ENCODE assay signal across 12 cellular contexts in genomic region chr1:41681331-41682136, GRCh38.
DNase-seq lines count a peak whose midpoint lies in the region; ATAC-seq and TF ChIP-seq lines count a peak whose summit lies in the region.
"Had no signal": no experiment of that assay in that cellular context is flagged by ENCODE, and none has a peak within 500 bp of the region (broad histone marks: within the 10 kb centered on the region; RNA-seq: fewer than 3 reads in every experiment).

No MANE protein-coding gene starts in this region.

- H3K9me3 ChIP-seq in KOPT-K1 (ENCODE audit: insufficient read depth, low read length, poor library complexity, severe bottlenecking) = no peaks in the 10 kb centered on the region
- no peaks in the 10 kb centered on the region for H3K9me3 ChIP-seq in neuronal stem cell (replicated peaks in 1 of 2; ENCODE audit: control insufficient read depth in 2 of 2, insufficient read depth in 1 of 2, low read depth in 1 of 2, low read length in 2 of 2)
- no peaks in the 10 kb centered on the region for H3K9me3 ChIP-seq in aorta (ENCODE audit: control insufficient read depth, low read length)
- H3K9me3 ChIP-seq in left lung = no peaks in the 10 kb centered on the region
- H3K9me3 ChIP-seq: testis had no signal

- H3K4me1 ChIP-seq in neuronal stem cell (ENCODE audit: control insufficient read depth in 2 of 2, insufficient read depth in 1 of 2, low read depth in 1 of 2, low read length in 2 of 2) = peaks cover 0 to 4% of the 10 kb centered on the region in 2 donors
- H3K4me1 ChIP-seq in aorta (ENCODE audit: control insufficient read depth in 1 of 2, insufficient read depth in 2 of 2, low read length in 2 of 2) = no peaks in the 10 kb centered on the region
- H3K4me1 ChIP-seq in left lung = peaks cover 0 to 57% of the 10 kb centered on the region in 2 donors

- no peak overlapping the region for H3K4me2 ChIP-seq in neuronal stem cell (ENCODE audit: insufficient read depth, low read length, poor library complexity, severe bottlenecking)
- H3K4me2 ChIP-seq: hepatocyte had no signal

- H3K23ac ChIP-seq in neuronal stem cell (ENCODE audit: low read depth, low read length, poor library complexity) = no peak overlapping the region

- no peaks in the 10 kb centered on the region for H3K79me1 ChIP-seq in neuronal stem cell (ENCODE audit: low read depth, low read length)

- H3K18ac ChIP-seq in neuronal stem cell (ENCODE audit: low read length) = peak overlapping the region; percentile 86

- ATAC-seq in aorta (ENCODE audit: low FRiP score) (no peak), left lung (no peak)

- H2BK120ac ChIP-seq in neuronal stem cell (ENCODE audit: low read depth, low read length) = no peak overlapping the region

- H3K4ac ChIP-seq in neuronal stem cell (ENCODE audit: low read length) = no peak overlapping the region

- H3K9ac ChIP-seq in neuronal stem cell (ENCODE audit: low read depth, low read length, poor library complexity) = no peak overlapping the region

- H3K4me3 ChIP-seq in epithelial cell of esophagus (ENCODE audit: low read length) = no peak overlapping the region
- H3K4me3 ChIP-seq in neuronal stem cell (ENCODE audit: low read length in 2 of 2) = no peak overlapping the region
- H3K4me3 ChIP-seq in aorta (ENCODE audit: low read length in 2 of 2) = no peak overlapping the region
- H3K4me3 ChIP-seq in left lung = no peak overlapping the region
- H3K4me3 ChIP-seq: hepatocyte, testis had no signal

- H4K8ac ChIP-seq in neuronal stem cell (ENCODE audit: low read depth, low read length) = no peak overlapping the region

- H4K91ac ChIP-seq in neuronal stem cell (ENCODE audit: low read depth, low read length, poor library complexity) = no peak overlapping the region

- TF ChIP-seq CTCF in epithelial cell of esophagus (IDR thresholded peaks at IDR 0.05; ENCODE audit: insufficient read depth, low read depth, low read length, missing control alignments) (no peak), left lung (IDR thresholded peaks at IDR 0.05) (no peak)

- no peak overlapping the region for H2AFZ ChIP-seq in neuronal stem cell (ENCODE audit: low read length)
- H2AFZ ChIP-seq: hepatocyte had no signal

- no peak overlapping the region for H2BK5ac ChIP-seq in neuronal stem cell (ENCODE audit: low read length)

- no peak overlapping the region for H3K14ac ChIP-seq in neuronal stem cell (ENCODE audit: low read length)

- H2AK5ac ChIP-seq in neuronal stem cell (ENCODE audit: low read depth, low read length) = peak overlapping the region; percentile 31

- intact Hi-C loops in aorta (cut with DNase I) (no loop called here), left lung (cut with DNase I) (no loop called here)

- no peak overlapping the region for H2BK15ac ChIP-seq in neuronal stem cell (ENCODE audit: low read length)

- no peaks in the 10 kb centered on the region for H3K36me3 ChIP-seq in KOPT-K1 (ENCODE audit: insufficient read depth, low read length)
- no peaks in the 10 kb centered on the region for H3K36me3 ChIP-seq in neuronal stem cell (replicated peaks in 1 of 2; ENCODE audit: control insufficient read depth in 2 of 2, insufficient read depth in 2 of 2, low read length in 2 of 2)
- H3K36me3 ChIP-seq in aorta (ENCODE audit: control insufficient read depth in 1 of 2, insufficient read depth in 2 of 2, low read length in 1 of 2) = no peaks in the 10 kb centered on the region
- H3K36me3 ChIP-seq in left lung = no peaks in the 10 kb centered on the region

- DNase-seq in NCI-H2107 treated with DMSO at 0.1 percent for 48 hours (lab: John Stamatoyannopoulos, UW; ENCODE audit: unreplicated experiment) = peak; percentile 33
- DNase-seq in NCI-H2107 (lab: John Stamatoyannopoulos, UW) = no peak
- peak; percentile 63 for DNase-seq in epithelial cell of esophagus (ENCODE audit: low read depth)
- no peak for DNase-seq in neuronal stem cell (ENCODE audit: low spot score)
- DNase-seq in kidney tubule cell (ENCODE audit: low spot score) = no peak
- no peak for DNase-seq in aorta
- no peak for DNase-seq in left lung
- DNase-seq: 8988T, activated B cell treated with CpG ODN at 0.5 μM for 24 hours, testis had no signal

- no peak overlapping the region for H2BK12ac ChIP-seq in neuronal stem cell (ENCODE audit: low read length)

- WGBS in neuronal stem cell (ENCODE audit: extremely low coverage in 2 of 2, insufficient read length in 2 of 2, insufficient replicate concordance in 1 of 2), 2 donors = no CpG with 5 or more reads among the region's 12 CpGs
- WGBS in aorta, 2 donors = 85 to 86% methylated on average over 12 of the region's 12 CpGs

- H3K27ac ChIP-seq in KOPT-K1 (ENCODE audit: low read depth, low read length, poor library complexity, severe bottlenecking) = peak overlapping the region; percentile 80
- H3K27ac ChIP-seq in neuronal stem cell (replicated peaks; ENCODE audit: low read length) = no peak overlapping the region
- H3K27ac ChIP-seq in aorta (ENCODE audit: low read depth in 1 of 2, low read length in 2 of 2) = no peak overlapping the region
- H3K27ac ChIP-seq in left lung = no peak overlapping the region
- H3K27ac ChIP-seq: hepatocyte, testis had no signal

- H3K27me3 ChIP-seq in neuronal stem cell (ENCODE audit: control insufficient read depth in 3 of 3, insufficient read depth in 3 of 3, low read depth in 1 of 3, low read length in 3 of 3) (no peaks in the 10 kb centered on the region), aorta (ENCODE audit: control insufficient read depth in 1 of 2, insufficient read depth in 2 of 2, low read length in 1 of 2) (no peaks in the 10 kb centered on the region), left lung (no peaks in the 10 kb centered on the region)
- H3K27me3 ChIP-seq: hepatocyte, testis had no signal

Comparison
In these comparisons a context has a peak if more than half of its experiments do, and no peak if none do; other contexts are left out.
1. DNase-seq: peak in NCI-H2107 treated with DMSO at 0.1 percent for 48 hours (single experiment) and epithelial cell of esophagus (single experiment); none in NCI-H2107 (single experiment), neuronal stem cell (single experiment), kidney tubule cell (single experiment), aorta (0 of 2) and left lung (0 of 2).